17 cellular contexts compared by ENCODE assay signal in genomic region chr7:141097430-141097829, GRCh38. TPM values are rescaled to one million over a fixed set of nuclear protein-coding genes. Genes with fewer than 3 reads are reported as not detected.
DNase-seq lines count a peak whose midpoint lies in the region; ATAC-seq lines count a peak whose summit lies in the region.
"Had no signal": no experiment of that assay in that cellular context is flagged by ENCODE, and none has a peak within 500 bp of the region (broad histone marks: within the 10 kb centered on the region; RNA-seq: fewer than 3 reads in every experiment).

No MANE protein-coding gene starts in this region.

- H3K9ac ChIP-seq in Karpas-422 (ENCODE audit: low read length) (no peak overlapping the region), adipocyte (ENCODE audit: low read length) (no peak overlapping the region)

- no peak for ATAC-seq in GM19395 (IDR thresholded peaks at IDR 0.05; ENCODE audit: unreplicated experiment)
- ATAC-seq: activated CD4-positive, alpha-beta T cell treated with anti-CD3 and anti-CD28 coated beads for 36 hours; lower lobe of right lung had no signal

- H3K27ac ChIP-seq in Karpas-422 (ENCODE audit: low read length): no peak overlapping the region
- no peak overlapping the region for H3K27ac ChIP-seq in substantia nigra (ENCODE audit: low read depth, low read length, poor library complexity, severe bottlenecking)
- H3K27ac ChIP-seq: lower lobe of right lung had no signal

- peak; percentile 10 for DNase-seq in EL
- DNase-seq in Karpas-422: peak; percentile 65
- peak; percentile 39 for DNase-seq in adipocyte (ENCODE audit: low read depth)
- DNase-seq in iris pigment epithelial cell (ENCODE audit: low read depth): peak; percentile 4
- DNase-seq in GM19238 (ENCODE audit: insufficient read length, low spot score): no peak
- no peak for DNase-seq in HK-2 (ENCODE audit: unreplicated experiment)
- DNase-seq in substantia nigra (lab: John Stamatoyannopoulos, UW): no peak
- DNase-seq: activated CD4-positive, alpha-beta T cell treated with anti-CD3 and anti-CD28 coated beads for 36 hours; hippocampal formation; lower lobe of right lung; NCI-H1048; NCI-H446; T-helper 1 cell had no signal

- H3K4me2 ChIP-seq in Karpas-422 (ENCODE audit: low read depth, low read length, poor library complexity, severe bottlenecking): no peak overlapping the region
- H3K4me2 ChIP-seq: smooth muscle cell had no signal

- no peak overlapping the region for H2AFZ ChIP-seq in Karpas-422 (ENCODE audit: low read length)

- H3K9me2 ChIP-seq in Karpas-422 (replicated peaks; ENCODE audit: insufficient read depth, low read length): no peaks in the 10 kb centered on the region

- H3K36me3 ChIP-seq in Karpas-422 (ENCODE audit: insufficient read depth, low read length) (no peaks in the 10 kb centered on the region), adipocyte (ENCODE audit: control insufficient read depth, insufficient read depth, low read length, severe bottlenecking) (no peaks in the 10 kb centered on the region)
- H3K36me3 ChIP-seq: HAP-1, lower lobe of right lung had no signal

- no peaks in the 10 kb centered on the region for H4K20me1 ChIP-seq in Karpas-422 (ENCODE audit: insufficient read depth, low read depth, low read length)

- H3K9me3 ChIP-seq in Karpas-422 (ENCODE audit: low read length) (no peaks in the 10 kb centered on the region), adipocyte (ENCODE audit: control insufficient read depth, low read length) (no peaks in the 10 kb centered on the region)
- H3K9me3 ChIP-seq: HAP-1, lower lobe of right lung had no signal

- H3K4me1 ChIP-seq in Karpas-422 (ENCODE audit: low read length) (no peaks in the 10 kb centered on the region), adipocyte (ENCODE audit: control insufficient read depth, insufficient read depth, low read length) (no peaks in the 10 kb centered on the region)
- H3K4me1 ChIP-seq: lower lobe of right lung had no signal

- H3K79me2 ChIP-seq in Karpas-422 (ENCODE audit: low read length): no peaks in the 10 kb centered on the region

- H3K4me3 ChIP-seq in Karpas-422 (ENCODE audit: low read length) (no peak overlapping the region), adipocyte (ENCODE audit: low read length) (no peak overlapping the region)
- H3K4me3 ChIP-seq: HAP-1, lower lobe of right lung, smooth muscle cell had no signal

- H3K27me3 ChIP-seq in Karpas-422 (ENCODE audit: low read length) (no peaks in the 10 kb centered on the region), adipocyte (replicated peaks; ENCODE audit: control insufficient read depth, insufficient read depth, low read length) (no peaks in the 10 kb centered on the region)

RNA-seq across cellular contexts. Expression of gene TMEM178B, which starts 23.6 kb away (rescaled TPM):
- not detected in 2 replicates for total RNA-seq in Karpas-422 (2014; rRNA removed; shearing (Covaris generic); ENCODE audit: low replicate concordance)
- total RNA-seq: endothelial cell of umbilical vein had no signal

Comparison
In these comparisons a context has a peak if more than half of its experiments do, and no peak if none do; other contexts are left out.
1. DNase-seq: peak in EL (single experiment), Karpas-422 (single experiment), adipocyte (single experiment) and iris pigment epithelial cell (single experiment); none in GM19238 (single experiment), HK-2 (single experiment) and substantia nigra (0 of 49).